In the genomic region with DNA sequence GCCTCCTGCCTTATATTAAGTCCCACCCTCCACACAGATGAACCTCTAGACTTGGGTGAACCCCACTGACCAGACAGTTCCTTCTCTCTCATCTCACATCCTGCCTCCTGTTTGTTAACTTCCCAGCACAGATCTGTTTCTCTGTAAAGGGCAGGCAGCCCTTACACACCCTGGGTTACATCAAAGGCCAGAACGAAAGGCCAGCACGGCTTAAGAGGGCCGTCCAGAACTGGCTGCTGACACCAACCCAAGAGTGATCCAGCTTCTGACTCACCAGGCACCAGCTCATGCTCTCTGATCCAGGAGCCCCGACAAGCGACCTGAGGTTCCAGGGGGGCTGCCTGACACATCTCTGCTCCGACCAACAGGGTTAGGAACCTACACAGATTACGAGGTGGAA, we compare ENCODE assay signal across 11 cellular contexts.
DNase-seq lines count a peak whose midpoint lies in the region; TF ChIP-seq lines count a peak whose summit lies in the region.
"Had no signal": no experiment of that assay in that cellular context is flagged by ENCODE, and none has a peak within 500 bp of the region (broad histone marks: within the 10 kb centered on the region; RNA-seq: fewer than 3 reads in every experiment).

No MANE protein-coding gene starts in this region.

- no peaks in the 10 kb centered on the region for H4K20me1 ChIP-seq in BLaER1
- peaks cover 3% of the 10 kb centered on the region for H4K20me1 ChIP-seq in hepatocyte (ENCODE audit: insufficient read depth, poor library complexity, severe bottlenecking)

- DNase-seq in ascending aorta (ENCODE audit: low spot score in 2 of 2) = peak; percentile 28 to 82
- peak; percentile 61 for DNase-seq in hepatocyte (ENCODE audit: low spot score)
- peak; percentile 82 for DNase-seq in retinal pigment epithelial cell (ENCODE audit: low read depth)
- DNase-seq in NCI-H2196 treated with DMSO at 0.1 percent for 48 hours (lab: John Stamatoyannopoulos, UW; ENCODE audit: unreplicated experiment) = no peak
- no peak for DNase-seq in stimulated activated CD4-positive, alpha-beta T cell treated with anti-CD3 and anti-CD28 coated beads, Interleukin-15, amount 100 ng/mL, for 24 hours
- no peak for DNase-seq in progenitor cell of endocrine pancreas (ENCODE audit: low spot score, unreplicated experiment)
- DNase-seq in AML-193 (lab: John Stamatoyannopoulos, UW) = no peak
- DNase-seq: Calu3, immature natural killer cell had no signal

- intact Hi-C loops in ascending aorta (cut with DNase I) = no loop called here

- H3K36me3 ChIP-seq in BLaER1 = peaks cover 40% of the 10 kb centered on the region
- no peaks in the 10 kb centered on the region for H3K36me3 ChIP-seq in ascending aorta
- no peaks in the 10 kb centered on the region for H3K36me3 ChIP-seq in hepatocyte (replicated peaks; ENCODE audit: insufficient read depth, low read depth)

- H3K9me3 ChIP-seq in BLaER1 = peaks cover 20% of the 10 kb centered on the region
- no peaks in the 10 kb centered on the region for H3K9me3 ChIP-seq in ascending aorta
- H3K9me3 ChIP-seq in hepatocyte (ENCODE audit: low read depth) = no peaks in the 10 kb centered on the region

- H3K4me3 Mint-ChIP-seq in progenitor cell of endocrine pancreas (ENCODE audit: low read depth) = no peak overlapping the region
- H3K4me3 Mint-ChIP-seq: immature natural killer cell had no signal

- H3K9me2 ChIP-seq in hepatocyte (replicated peaks; ENCODE audit: insufficient read depth) = no peaks in the 10 kb centered on the region

- H3K9ac ChIP-seq in BLaER1 = peak overlapping the region; percentile 83
- H3K9ac ChIP-seq: KMS-11 had no signal

- H3K27me3 Mint-ChIP-seq in progenitor cell of endocrine pancreas = no peaks in the 10 kb centered on the region

- H3K4me3 ChIP-seq in BLaER1 = peak overlapping the region; percentile 51; the same call in 1 of the 2 replicates
- peak overlapping the region; percentile 20 to 41 for H3K4me3 ChIP-seq in ascending aorta
- no peak overlapping the region for H3K4me3 ChIP-seq in hepatocyte
- H3K4me3 ChIP-seq in retinal pigment epithelial cell (ENCODE audit: low read length) = no peak overlapping the region

- H3K27ac Mint-ChIP-seq in progenitor cell of endocrine pancreas = no peak overlapping the region
- H3K27ac Mint-ChIP-seq: immature natural killer cell had no signal

- no peak overlapping the region for H2AFZ ChIP-seq in hepatocyte

- H3K4me1 ChIP-seq in BLaER1 (peaks cover 99% of the 10 kb centered on the region), ascending aorta (peaks cover 5 to 11% of the 10 kb centered on the region in 2 donors), hepatocyte (ENCODE audit: insufficient read depth) (peaks cover 4% of the 10 kb centered on the region)

- peaks cover 3% of the 10 kb centered on the region for H3K36me3 Mint-ChIP-seq in progenitor cell of endocrine pancreas (ENCODE audit: insufficient read depth)

- H3K27ac ChIP-seq in BLaER1 (peak overlapping the region; percentile 93), ascending aorta (peak overlapping the region; percentile 71 to 75), hepatocyte (peak overlapping the region; percentile 85)
- H3K27ac ChIP-seq: KMS-11 had no signal

- peaks cover 70% of the 10 kb centered on the region for H3K79me2 ChIP-seq in hepatocyte

- TF ChIP-seq CTCF in ascending aorta (IDR thresholded peaks at IDR 0.05) (no peak), hepatocyte (IDR thresholded peaks at IDR 0.05; ENCODE audit: poor library complexity) (no peak), retinal pigment epithelial cell (conservative IDR thresholded peaks at IDR 0.05; ENCODE audit: low read depth, low read length) (no peak), progenitor cell of endocrine pancreas (IDR thresholded peaks at IDR 0.05; ENCODE audit: unreplicated experiment) (no peak)

- WGBS in hepatocyte (ENCODE audit: low lambda C conversion rate, missing lambda C conversion rate) = 58% methylated on average over 7 of the region's 7 CpGs

- H3K4me1 Mint-ChIP-seq in progenitor cell of endocrine pancreas (ENCODE audit: low read depth) = no peaks in the 10 kb centered on the region
- H3K4me1 Mint-ChIP-seq: immature natural killer cell had no signal

- H3K4me2 ChIP-seq in BLaER1 = peak overlapping the region; percentile 93
- peak overlapping the region; percentile 62 for H3K4me2 ChIP-seq in hepatocyte
- H3K4me2 ChIP-seq: KMS-11 had no signal

- H3K27me3 ChIP-seq in BLaER1 = no peaks in the 10 kb centered on the region
- no peaks in the 10 kb centered on the region for H3K27me3 ChIP-seq in ascending aorta
- no peaks in the 10 kb centered on the region for H3K27me3 ChIP-seq in hepatocyte

- H3K9me3 Mint-ChIP-seq in progenitor cell of endocrine pancreas (ENCODE audit: low read depth) = no peaks in the 10 kb centered on the region

Comparison
In these comparisons a context has a peak if more than half of its experiments do, and no peak if none do; other contexts are left out.
1. H3K4me3 ChIP-seq: peak in BLaER1 (single experiment) and ascending aorta (2 of 2); none in hepatocyte (single experiment) and retinal pigment epithelial cell (single experiment).
2. DNase-seq: peak in ascending aorta (2 of 2), hepatocyte (single experiment) and retinal pigment epithelial cell (single experiment); none in NCI-H2196 treated with DMSO at 0.1 percent for 48 hours (single experiment), stimulated activated CD4-positive, alpha-beta T cell treated with anti-CD3 and anti-CD28 coated beads, Interleukin-15, amount 100 ng/mL, for 24 hours (single experiment), progenitor cell of endocrine pancreas (single experiment) and AML-193 (0 of 2).
3. Peak in every context shown above with its lines, with median percentiles within 50 percentile points of each other: H3K27ac ChIP-seq.